Comparison of ENCODE assay signal across 14 cellular contexts in genomic region chr3:129312021-129312639, GRCh38. TPM values are rescaled to one million over a fixed set of nuclear protein-coding genes. Genes with fewer than 3 reads are reported as not detected.
A peak's percentile ranks its signal among the peaks of the same experiment; 100 is the strongest.
DNase-seq lines count a peak whose midpoint lies in the region; ATAC-seq and TF ChIP-seq lines count a peak whose summit lies in the region.
"Had no signal": no experiment of that assay in that cellular context is flagged by ENCODE, and none has a peak within 500 bp of the region (broad histone marks: within the 10 kb centered on the region; RNA-seq: fewer than 3 reads in every experiment).

No MANE protein-coding gene starts in this region.

- peak; percentile 14 for DNase-seq in DMS53 (lab: John Stamatoyannopoulos, UW)
- no peak for DNase-seq in DMS53 treated with DMSO at 0.1 percent for 48 hours (lab: John Stamatoyannopoulos, UW; ENCODE audit: unreplicated experiment)
- peak; percentile 37 for DNase-seq in RKO (ENCODE audit: low spot score)
- DNase-seq in effector memory CD4-positive, alpha-beta T cell = no peak
- DNase-seq in osteoblast (ENCODE audit: insufficient read length, low spot score, missing footprints) = peak; percentile 81
- no peak for DNase-seq in WTC11 (ENCODE audit: low spot score)
- DNase-seq in HPDE6-E6E7 (ENCODE audit: extremely low spot score) = no peak
- DNase-seq: 8988T; activated B cell treated with CpG ODN at 0.5 μM for 24 hours; Calu3; NCI-H1930; NK-92 treated with Interleukin-12 subunit alpha and Interleukin-12 subunit beta, amount 100 ng/mL, for 24 hours had no signal

- H3K4me1 Mint-ChIP-seq in WTC11 = peaks cover 9% of the 10 kb centered on the region

- no peaks in the 10 kb centered on the region for H3K9me3 ChIP-seq in effector memory CD4-positive, alpha-beta T cell (ENCODE audit: control insufficient read depth, low read length)
- no peaks in the 10 kb centered on the region for H3K9me3 ChIP-seq in osteoblast (ENCODE audit: low read depth, low read length)

- peaks cover 4% of the 10 kb centered on the region for H4K20me1 ChIP-seq in osteoblast (ENCODE audit: insufficient read depth, low read length)

- no peaks in the 10 kb centered on the region for H3K36me3 ChIP-seq in effector memory CD4-positive, alpha-beta T cell (ENCODE audit: control insufficient read depth, insufficient read depth, low read length)
- no peaks in the 10 kb centered on the region for H3K36me3 ChIP-seq in osteoblast (ENCODE audit: insufficient read depth, low read length)

- H3K4me3 Mint-ChIP-seq in WTC11 = no peak overlapping the region
- H3K4me3 Mint-ChIP-seq: activated B cell treated with CpG ODN at 0.5 μM for 24 hours had no signal

- no peaks in the 10 kb centered on the region for H3K27me3 ChIP-seq in effector memory CD4-positive, alpha-beta T cell (replicated peaks; ENCODE audit: control insufficient read depth, insufficient read depth, low read length, poor library complexity, severe bottlenecking)
- H3K27me3 ChIP-seq in osteoblast (ENCODE audit: insufficient read depth, low read length) = no peaks in the 10 kb centered on the region

- TF ChIP-seq CTCF in osteoblast (IDR thresholded peaks at IDR 0.05; ENCODE audit: extremely low read depth, low read depth, low read length) (no peak), WTC11 (IDR thresholded peaks at IDR 0.05) (no peak)

- no peaks in the 10 kb centered on the region for H3K36me3 Mint-ChIP-seq in WTC11

- no peak overlapping the region for H3K4me2 ChIP-seq in osteoblast (ENCODE audit: insufficient read depth, low read length)

- no peaks in the 10 kb centered on the region for H3K9me3 Mint-ChIP-seq in WTC11
- H3K9me3 Mint-ChIP-seq: activated B cell treated with CpG ODN at 0.5 μM for 24 hours had no signal

- ATAC-seq in WTC11 (no peak), HG03432 (IDR thresholded peaks at IDR 0.05; ENCODE audit: unreplicated experiment) (no peak)

- CTCF ChIA-PET in WTC11 (lab: Charles Lee) = interaction anchor here (0.7 to 1.1 kb wide), 2 partner anchors 66 to 342 kb away, joined by 3 to 5 read pairs; no protein-coding TSS in a partner anchor

- H3K27ac ChIP-seq in effector memory CD4-positive, alpha-beta T cell (ENCODE audit: insufficient read depth, low read length, poor library complexity, severe bottlenecking) = peak overlapping the region; percentile 1
- no peak overlapping the region for H3K27ac ChIP-seq in osteoblast (ENCODE audit: low read depth, low read length)
- H3K27ac ChIP-seq: SK-N-MC had no signal

- H3K4me3 ChIP-seq in effector memory CD4-positive, alpha-beta T cell (ENCODE audit: insufficient read depth, low read depth, low read length, poor library complexity, severe bottlenecking) = no peak overlapping the region
- no peak overlapping the region for H3K4me3 ChIP-seq in osteoblast (ENCODE audit: insufficient read depth, low read length)
- H3K4me3 ChIP-seq: SK-N-MC had no signal

- H3K27ac Mint-ChIP-seq in WTC11 = no peak overlapping the region
- H3K27ac Mint-ChIP-seq: activated B cell treated with CpG ODN at 0.5 μM for 24 hours had no signal

- POLR2A ChIA-PET in WTC11 (lab: Charles Lee) = no interaction called here

- no peak overlapping the region for H2AFZ ChIP-seq in osteoblast (ENCODE audit: low read length)

- peaks cover 6% of the 10 kb centered on the region for H3K79me2 ChIP-seq in osteoblast (ENCODE audit: insufficient read depth, low read length)

- peaks cover 14% of the 10 kb centered on the region for H3K4me1 ChIP-seq in effector memory CD4-positive, alpha-beta T cell (ENCODE audit: control insufficient read depth, insufficient read depth, low read length, poor library complexity, severe bottlenecking)
- H3K4me1 ChIP-seq in osteoblast (ENCODE audit: insufficient read depth, low read length) = peaks cover 14% of the 10 kb centered on the region

- H3K27me3 Mint-ChIP-seq in WTC11 (ENCODE audit: low read depth) = no peaks in the 10 kb centered on the region; the same call in 1 of the 2 replicates
- H3K27me3 Mint-ChIP-seq: activated B cell treated with CpG ODN at 0.5 μM for 24 hours had no signal

TF ChIP-seq in WTC11, 78 proteins besides CTCF, POLR2A, EP300 and RAD21:
- TF ChIP-seq NFYB (CRISPR knock-in tag; conservative IDR thresholded peaks at IDR 0.05; ENCODE audit: low read depth) (no peak), FOXP1 (CRISPR knock-in tag; IDR thresholded peaks at IDR 0.05; ENCODE audit: borderline replicate concordance) (no peak), ZNF416 (CRISPR knock-in tag; IDR thresholded peaks at IDR 0.05) (no peak), SMAD4 (CRISPR knock-in tag; IDR thresholded peaks at IDR 0.05) (no peak), ZNF232 (CRISPR knock-in tag; IDR thresholded peaks at IDR 0.05) (no peak), EMX1 (CRISPR knock-in tag; IDR thresholded peaks at IDR 0.05) (no peak), CREB1 (CRISPR knock-in tag; IDR thresholded peaks at IDR 0.05) (no peak), JAZF1 (CRISPR knock-in tag; IDR thresholded peaks at IDR 0.05) (no peak)
- TF ChIP-seq, protein P1, sequence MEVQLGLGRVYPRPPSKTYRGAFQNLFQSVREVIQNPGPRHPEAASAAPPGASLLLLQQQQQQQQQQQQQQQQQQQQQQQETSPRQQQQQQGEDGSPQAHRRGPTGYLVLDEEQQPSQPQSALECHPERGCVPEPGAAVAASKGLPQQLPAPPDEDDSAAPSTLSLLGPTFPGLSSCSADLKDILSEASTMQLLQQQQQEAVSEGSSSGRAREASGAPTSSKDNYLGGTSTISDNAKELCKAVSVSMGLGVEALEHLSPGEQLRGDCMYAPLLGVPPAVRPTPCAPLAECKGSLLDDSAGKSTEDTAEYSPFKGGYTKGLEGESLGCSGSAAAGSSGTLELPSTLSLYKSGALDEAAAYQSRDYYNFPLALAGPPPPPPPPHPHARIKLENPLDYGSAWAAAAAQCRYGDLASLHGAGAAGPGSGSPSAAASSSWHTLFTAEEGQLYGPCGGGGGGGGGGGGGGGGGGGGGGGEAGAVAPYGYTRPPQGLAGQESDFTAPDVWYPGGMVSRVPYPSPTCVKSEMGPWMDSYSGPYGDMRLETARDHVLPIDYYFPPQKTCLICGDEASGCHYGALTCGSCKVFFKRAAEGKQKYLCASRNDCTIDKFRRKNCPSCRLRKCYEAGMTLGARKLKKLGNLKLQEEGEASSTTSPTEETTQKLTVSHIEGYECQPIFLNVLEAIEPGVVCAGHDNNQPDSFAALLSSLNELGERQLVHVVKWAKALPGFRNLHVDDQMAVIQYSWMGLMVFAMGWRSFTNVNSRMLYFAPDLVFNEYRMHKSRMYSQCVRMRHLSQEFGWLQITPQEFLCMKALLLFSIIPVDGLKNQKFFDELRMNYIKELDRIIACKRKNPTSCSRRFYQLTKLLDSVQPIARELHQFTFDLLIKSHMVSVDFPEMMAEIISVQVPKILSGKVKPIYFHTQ (CRISPR knock-in tag; IDR thresholded peaks at IDR 0.05) = no peak

RNA-seq across cellular contexts. Expression of gene HMCES, which starts 33.5 kb away (rescaled TPM):
- total RNA-seq in osteoblast (10.5 and 11.8 TPM in 2 replicates), WTC11 (2021) (44.0 to 49.5 TPM (median 47.7 TPM) in 3 replicates)

Comparison
In these comparisons a context has a peak if more than half of its experiments do, and no peak if none do; other contexts are left out.
1. DNase-seq: peak in DMS53 (single experiment), RKO (single experiment) and osteoblast (single experiment); none in DMS53 treated with DMSO at 0.1 percent for 48 hours (single experiment), effector memory CD4-positive, alpha-beta T cell (0 of 3), WTC11 (single experiment) and HPDE6-E6E7 (single experiment).